Comparison of ENCODE assay signal across 29 cellular contexts in genomic region chr10:130167707-130168106, GRCh38. TPM values are rescaled to one million over a fixed set of nuclear protein-coding genes. Genes with fewer than 3 reads are reported as not detected.
"Had no signal": no experiment of that assay in that cellular context is flagged by ENCODE, and none has a peak within 500 bp of the region (broad histone marks: within the 10 kb centered on the region; RNA-seq: fewer than 3 reads in every experiment).

No MANE protein-coding gene starts in this region.

- DNase-seq: colonic mucosa; cortex of kidney; effector CD8-positive, alpha-beta T cell; effector memory CD8-positive, alpha-beta T cell; endodermal cell; erythroblast; esophagus squamous epithelium; foreskin fibroblast; foreskin melanocyte; gastrocnemius medialis; glutamatergic neuron; head of caudate nucleus; heart right ventricle; hippocampal formation; islet precursor cell; kidney; kidney glomerular epithelial cell; left colon; left ventricle myocardium superior; lower lobe of right lung; mesenchymal stem cell; mucosa of descending colon; naive B cell had no signal

- H3K27me3 Mint-ChIP-seq: dendritic cell treated with granulocyte-macrophage colony-stimulating factor and Interleukin-4, amounts not matched to agents 40 ng/mL and 50 ng/mL, for 4 days; effector memory CD8-positive, alpha-beta T cell; naive B cell had no signal

- H3K36me3 ChIP-seq: colonic mucosa had no signal

- H3K27ac Mint-ChIP-seq: dendritic cell treated with granulocyte-macrophage colony-stimulating factor and Interleukin-4, amounts not matched to agents 40 ng/mL and 50 ng/mL, for 4 days; effector memory CD8-positive, alpha-beta T cell; endodermal cell; mesothelial cell of epicardium had no signal

- H3K9me3 Mint-ChIP-seq: dendritic cell treated with granulocyte-macrophage colony-stimulating factor and Interleukin-4, amounts not matched to agents 40 ng/mL and 50 ng/mL, for 4 days; effector memory CD8-positive, alpha-beta T cell; endodermal cell; mesothelial cell of epicardium; naive B cell had no signal

- H3K4me3 Mint-ChIP-seq: dendritic cell treated with granulocyte-macrophage colony-stimulating factor and Interleukin-4, amounts not matched to agents 40 ng/mL and 50 ng/mL, for 4 days; effector memory CD8-positive, alpha-beta T cell; endodermal cell; mesothelial cell of epicardium; naive B cell had no signal

- H3K4me1 Mint-ChIP-seq: mesothelial cell of epicardium had no signal

- H3K27me3 ChIP-seq: colonic mucosa, esophagus squamous epithelium, gastrocnemius medialis, heart right ventricle had no signal

- H3K27ac ChIP-seq: colonic mucosa, epithelial cell of prostate, esophagus squamous epithelium, gastrocnemius medialis, heart right ventricle, lower lobe of right lung had no signal

- ATAC-seq: esophagus mucosa, gastrocnemius medialis, heart right ventricle, left colon, left lobe of liver, left ventricle myocardium superior, lower lobe of right lung, mucosa of descending colon had no signal

- H3K9me3 ChIP-seq: colonic mucosa, esophagus squamous epithelium, gastrocnemius medialis, heart right ventricle, lower lobe of right lung, mucosa of descending colon had no signal

- H3K4me3 ChIP-seq: colonic mucosa, esophagus squamous epithelium, gastrocnemius medialis, heart right ventricle, lower lobe of right lung, mucosa of descending colon had no signal

- H3K4me1 ChIP-seq: colonic mucosa, esophagus squamous epithelium, gastrocnemius medialis, lower lobe of right lung had no signal

RNA-seq across cellular contexts. Expression of gene C10orf143, which starts 57.1 kb away (rescaled TPM):
- total RNA-seq: glomerular endothelial cell had no signal
